Comparison of ENCODE assay signal across 26 cellular contexts in the genomic region with DNA sequence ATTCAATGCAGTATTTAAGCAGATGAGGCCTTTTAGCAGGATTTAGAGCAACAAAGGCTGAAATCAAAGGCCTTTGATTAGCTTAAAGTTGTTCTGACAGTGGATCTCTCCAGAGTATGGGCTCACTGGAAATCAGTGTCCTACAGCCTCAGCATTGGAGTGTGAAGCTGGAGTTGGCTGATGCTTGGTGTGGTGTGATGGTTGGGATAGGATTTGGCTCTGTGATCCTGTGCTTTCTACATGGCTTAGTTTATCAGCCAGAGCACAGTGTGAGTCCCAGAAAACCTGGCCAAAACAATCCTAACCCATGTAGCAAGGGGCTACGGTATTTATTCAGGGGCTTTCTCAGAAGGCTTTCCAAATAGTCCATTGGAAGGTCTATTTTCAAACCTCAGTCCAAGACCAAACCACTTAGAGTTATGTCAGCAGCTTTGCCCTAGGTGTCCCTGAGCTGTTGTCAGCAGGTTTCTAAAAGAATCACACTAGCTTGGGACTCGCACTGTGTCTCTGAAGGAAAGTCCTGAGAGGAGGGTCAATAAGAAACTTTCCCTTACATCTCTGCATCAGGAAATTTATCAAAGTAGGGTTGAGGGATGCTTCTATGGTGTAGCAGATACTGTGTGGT.
"Had no signal": no experiment of that assay in that cellular context is flagged by ENCODE, and none has a peak within 500 bp of the region (broad histone marks: within the 10 kb centered on the region; RNA-seq: fewer than 3 reads in every experiment).

No MANE protein-coding gene starts in this region.

- H3K9me3 ChIP-seq: ascending aorta, colonic mucosa, esophagus muscularis mucosa, lower lobe of right lung, mucosa of descending colon, stomach, suprapubic skin, transverse colon, uterus had no signal

- H3K27ac Mint-ChIP-seq: activated CD4-positive, alpha-beta memory T cell treated with anti-CD3 and anti-CD28 coated beads, Interleukin-2, amount 10 ng/mL, durations not matched to agents 7 days and 5 days; activated CD4-positive, alpha-beta T cell treated with anti-CD3 and anti-CD28 coated beads, Interleukin-2, amount 10 ng/mL, durations not matched to agents 24 days and 14 days; activated naive CD4-positive, alpha-beta T cell treated with anti-CD3 and anti-CD28 coated beads, Interleukin-2, amount 50 U/mL, for 72 hours; activated T-helper 1 cell treated with anti-CD3 and anti-CD28 coated beads, Interleukin-12 subunit alpha, Interleukin-12 subunit beta, Interleukin-2, Interleukin-4 antibody, amounts not matched to agents 30 ng/mL and 10 ng/mL and 1 ng/mL, durations not matched to agents 14 hours and 24 hours and 36 hours; nephron progenitor cell; progenitor cell of endocrine pancreas had no signal

- H3K4me3 ChIP-seq: ascending aorta, colonic mucosa, dorsolateral prefrontal cortex, esophagus muscularis mucosa, lower lobe of right lung, mucosa of descending colon, stomach, suprapubic skin, transverse colon, uterus had no signal

- H3K4me3 Mint-ChIP-seq: activated CD4-positive, alpha-beta memory T cell treated with anti-CD3 and anti-CD28 coated beads, Interleukin-2, amount 10 ng/mL, durations not matched to agents 7 days and 5 days; activated CD4-positive, alpha-beta T cell treated with anti-CD3 and anti-CD28 coated beads, Interleukin-2, amount 10 ng/mL, durations not matched to agents 24 days and 14 days; activated T-helper 1 cell treated with anti-CD3 and anti-CD28 coated beads, Interleukin-12 subunit alpha, Interleukin-12 subunit beta, Interleukin-2, Interleukin-4 antibody, amounts not matched to agents 30 ng/mL and 10 ng/mL and 1 ng/mL, durations not matched to agents 14 hours and 24 hours and 36 hours; central memory CD8-positive, alpha-beta T cell; effector memory CD8-positive, alpha-beta T cell; nephron progenitor cell had no signal

- H3K27me3 ChIP-seq: ascending aorta, brain microvascular endothelial cell, colonic mucosa, dorsolateral prefrontal cortex, esophagus muscularis mucosa, stomach, suprapubic skin, transverse colon, uterus had no signal

- H3K4me1 Mint-ChIP-seq: activated CD4-positive, alpha-beta memory T cell treated with anti-CD3 and anti-CD28 coated beads, Interleukin-2, amount 10 ng/mL, durations not matched to agents 7 days and 5 days; activated CD4-positive, alpha-beta T cell treated with anti-CD3 and anti-CD28 coated beads, Interleukin-2, amount 10 ng/mL, durations not matched to agents 24 days and 14 days; central memory CD8-positive, alpha-beta T cell had no signal

- DNase-seq: activated CD4-positive, alpha-beta memory T cell treated with anti-CD3 and anti-CD28 coated beads, Interleukin-2, amount 10 ng/mL, durations not matched to agents 7 days and 5 days; activated CD4-positive, alpha-beta T cell treated with anti-CD3 and anti-CD28 coated beads, Interleukin-2, amount 10 ng/mL, durations not matched to agents 24 days and 14 days; brain microvascular endothelial cell; colonic mucosa; dorsolateral prefrontal cortex; effector memory CD8-positive, alpha-beta T cell; glutamatergic neuron; hypothalamus; left colon; lower lobe of right lung; mesendoderm; mucosa of descending colon; nephron progenitor cell; stimulated activated CD4-positive, alpha-beta T cell treated with anti-CD3 and anti-CD28 coated beads, Interleukin-12 subunit alpha, Interleukin-12 subunit beta, amount 100 ng/mL, for 4 hours; stimulated activated CD4-positive, alpha-beta T cell treated with anti-CD3 and anti-CD28 coated beads, Interleukin-4, amount 100 ng/mL, for 4 hours; stomach; transverse colon; uterus had no signal

- ATAC-seq: activated CD4-positive, CD25-positive, alpha-beta regulatory T cell treated with anti-CD3 and anti-CD28 coated beads, Interleukin-2, amount 50 U/mL, for 24 hours; activated naive CD4-positive, alpha-beta T cell treated with anti-CD3 and anti-CD28 coated beads, Interleukin-2, amount 50 U/mL, for 72 hours; effector memory CD8-positive, alpha-beta T cell; left colon; lower lobe of right lung; mucosa of descending colon had no signal

- H3K27ac ChIP-seq: ascending aorta, brain microvascular endothelial cell, colonic mucosa, esophagus muscularis mucosa, lower lobe of right lung, suprapubic skin, transverse colon, uterus had no signal

- H3K4me1 ChIP-seq: ascending aorta, colonic mucosa, lower lobe of right lung, suprapubic skin, transverse colon, uterus had no signal

- H3K9me3 Mint-ChIP-seq: activated CD4-positive, alpha-beta memory T cell treated with anti-CD3 and anti-CD28 coated beads, Interleukin-2, amount 10 ng/mL, durations not matched to agents 7 days and 5 days; activated CD4-positive, alpha-beta T cell treated with anti-CD3 and anti-CD28 coated beads, Interleukin-2, amount 10 ng/mL, durations not matched to agents 24 days and 14 days; activated naive CD4-positive, alpha-beta T cell treated with anti-CD3 and anti-CD28 coated beads, Interleukin-2, amount 50 U/mL, for 72 hours; activated T-helper 1 cell treated with anti-CD3 and anti-CD28 coated beads, Interleukin-12 subunit alpha, Interleukin-12 subunit beta, Interleukin-2, Interleukin-4 antibody, amounts not matched to agents 30 ng/mL and 10 ng/mL and 1 ng/mL, durations not matched to agents 14 hours and 24 hours and 36 hours; central memory CD8-positive, alpha-beta T cell; effector memory CD8-positive, alpha-beta T cell; nephron progenitor cell had no signal

- H3K36me3 Mint-ChIP-seq: activated naive CD4-positive, alpha-beta T cell treated with anti-CD3 and anti-CD28 coated beads, Interleukin-2, amount 50 U/mL, for 72 hours had no signal

- H3K36me3 ChIP-seq: ascending aorta, brain microvascular endothelial cell, colonic mucosa, esophagus muscularis mucosa, lower lobe of right lung, stomach, suprapubic skin, transverse colon, uterus had no signal

- H3K27me3 Mint-ChIP-seq: central memory CD8-positive, alpha-beta T cell had no signal
